Comparison of ENCODE assay signal across 1 cellular context in genomic region chr5:57448751-57449150, GRCh38.
TF ChIP-seq lines count a peak whose summit lies in the region.

No MANE protein-coding gene starts in this region.

TF ChIP-seq in H1, 55 proteins besides CTCF, POLR2A, EP300 and RAD21:
- TF ChIP-seq HDAC6 (IDR thresholded peaks at IDR 0.05; ENCODE audit: low read depth, low read length) (no peak), ATF3 (IDR thresholded peaks at IDR 0.05; ENCODE audit: insufficient read depth, low read depth, low read length) (no peak), TBP (IDR thresholded peaks at IDR 0.05; ENCODE audit: low read depth, low read length) (no peak), SUZ12 (IDR thresholded peaks at IDR 0.05; ENCODE audit: low read length) (no peak), KDM4A (IDR thresholded peaks at IDR 0.05; ENCODE audit: low read depth, low read length, severe bottlenecking) (no peak)
